In genomic region chr12:104683831-104684503, GRCh38 we compare ENCODE assay signal across 12 cellular contexts.
DNase-seq lines count a peak whose midpoint lies in the region; ATAC-seq lines count a peak whose summit lies in the region.
"Had no signal": no experiment of that assay in that cellular context is flagged by ENCODE, and none has a peak within 500 bp of the region (broad histone marks: within the 10 kb centered on the region; RNA-seq: fewer than 3 reads in every experiment).

No MANE protein-coding gene starts in this region.

- no peak overlapping the region for H3K4me3 Mint-ChIP-seq in activated CD8-positive, alpha-beta memory T cell treated with anti-CD3 and anti-CD28 coated beads, Interleukin-2, amount 10 ng/mL, durations not matched to agents 7 days and 5 days
- H3K4me3 Mint-ChIP-seq: GM23338 had no signal

- ATAC-seq in activated CD8-positive, alpha-beta memory T cell treated with anti-CD3 and anti-CD28 coated beads, Interleukin-2, amount 10 ng/mL, durations not matched to agents 7 days and 5 days = no peak
- peak; percentile 87 for ATAC-seq in Right ventricle myocardium superior (ENCODE audit: poor library complexity)
- ATAC-seq in sciatic nerve = peak; percentile 55
- ATAC-seq: GM23338 had no signal

- CTCF ChIA-PET in activated CD8-positive, alpha-beta memory T cell treated with anti-CD3 and anti-CD28 coated beads, Interleukin-2, amount 10 ng/mL, durations not matched to agents 7 days and 5 days (lab: Charles Lee) = interaction anchor here (1.3 to 2.0 kb wide), 4 partner anchors 11 to 424 kb away, joined by 3 to 5 read pairs (median 4); partner anchors contain the start of gene WASHC4

- no peaks in the 10 kb centered on the region for H3K27me3 Mint-ChIP-seq in activated CD8-positive, alpha-beta memory T cell treated with anti-CD3 and anti-CD28 coated beads, Interleukin-2, amount 10 ng/mL, durations not matched to agents 7 days and 5 days
- H3K27me3 Mint-ChIP-seq: naive B cell had no signal

- DNase-seq in activated CD8-positive, alpha-beta memory T cell treated with anti-CD3 and anti-CD28 coated beads, Interleukin-2, amount 10 ng/mL, durations not matched to agents 7 days and 5 days = no peak
- DNase-seq in activated CD8-positive, alpha-beta memory T cell treated with anti-CD3 and anti-CD28 coated beads for 24 hours = no peak
- DNase-seq in NCI-H524 treated with DMSO at 0.1 percent for 48 hours (lab: John Stamatoyannopoulos, UW) = peak; percentile 70
- no peak for DNase-seq in Right ventricle myocardium superior
- DNase-seq in sciatic nerve (ENCODE audit: low spot score) = no peak
- DNase-seq in NCI-H748 treated with DMSO at 0.1 percent for 48 hours (lab: John Stamatoyannopoulos, UW) = no peak
- no peak for DNase-seq in T-helper 9 cell
- no peak for DNase-seq in GM03348 (ENCODE audit: low spot score)
- DNase-seq: naive B cell; NCI-H2227 treated with DMSO at 0.1 percent for 48 hours; stimulated activated CD4-positive, alpha-beta T cell treated with anti-CD3 and anti-CD28 coated beads, Interleukin-15, amount 100 ng/mL, for 24 hours had no signal

- H3K36me3 Mint-ChIP-seq in activated CD8-positive, alpha-beta memory T cell treated with anti-CD3 and anti-CD28 coated beads, Interleukin-2, amount 10 ng/mL, durations not matched to agents 7 days and 5 days = peaks cover 37% of the 10 kb centered on the region
- H3K36me3 Mint-ChIP-seq: naive B cell had no signal

- H3K9me3 Mint-ChIP-seq in activated CD8-positive, alpha-beta memory T cell treated with anti-CD3 and anti-CD28 coated beads, Interleukin-2, amount 10 ng/mL, durations not matched to agents 7 days and 5 days (ENCODE audit: low read depth) = no peaks in the 10 kb centered on the region
- H3K9me3 Mint-ChIP-seq: GM23338, naive B cell had no signal

- H3K4me1 Mint-ChIP-seq in activated CD8-positive, alpha-beta memory T cell treated with anti-CD3 and anti-CD28 coated beads, Interleukin-2, amount 10 ng/mL, durations not matched to agents 7 days and 5 days = peaks cover 93% of the 10 kb centered on the region

- peak overlapping the region; percentile 91 for H3K27ac Mint-ChIP-seq in activated CD8-positive, alpha-beta memory T cell treated with anti-CD3 and anti-CD28 coated beads, Interleukin-2, amount 10 ng/mL, durations not matched to agents 7 days and 5 days
- H3K27ac Mint-ChIP-seq: GM23338 had no signal

- intact Hi-C loops in Right ventricle myocardium superior (cut with DNase I) (no loop called here), sciatic nerve (cut with DNase I) (no loop called here)
